ENCODE assay signal across 1 cellular context in genomic region chr4:55682797-55683196, GRCh38.
A peak's percentile ranks its signal among the peaks of the same experiment; 100 is the strongest.
TF ChIP-seq lines count a peak whose summit lies in the region.

No MANE protein-coding gene starts in this region.

TF ChIP-seq in HEK293, 187 proteins besides CTCF, POLR2A, EP300 and RAD21 (continued from another document):
- 0 out of 2 replicates have a peak, but pooled peaks have one; percentile 61 for TF ChIP-seq ZNF280D (tag by site-specific recombination; IDR thresholded peaks at IDR 0.05)
